ENCODE assay signal across 20 cellular contexts in the genomic region with DNA sequence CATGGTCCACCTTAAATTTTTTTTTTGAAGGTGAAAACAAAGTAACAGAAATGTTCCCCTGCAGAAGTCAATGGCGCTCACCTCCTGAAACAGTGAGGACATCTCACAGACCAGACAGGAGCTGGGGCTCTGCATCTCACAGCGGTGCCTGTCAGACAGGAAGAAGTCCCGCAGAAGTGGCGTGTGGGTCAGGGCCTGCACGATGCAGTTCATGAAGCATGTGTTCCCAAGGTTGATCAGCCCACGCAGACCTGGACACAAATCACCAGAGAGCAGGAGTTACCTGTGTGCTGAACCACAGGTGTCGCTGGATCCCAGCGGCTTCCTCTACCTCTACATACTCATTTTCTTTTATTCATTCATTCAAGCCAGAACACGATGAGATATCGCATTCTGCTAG. TPM values are rescaled to one million over a fixed set of nuclear protein-coding genes. Genes with fewer than 3 reads are reported as not detected.
DNase-seq lines count a peak whose midpoint lies in the region; ATAC-seq, FAIRE-seq and TF ChIP-seq lines count a peak whose summit lies in the region.
"Had no signal": no experiment of that assay in that cellular context is flagged by ENCODE, and none has a peak within 500 bp of the region (broad histone marks: within the 10 kb centered on the region; RNA-seq: fewer than 3 reads in every experiment).

No MANE protein-coding gene starts in this region.

- H3K4me1 ChIP-seq in heart left ventricle (peaks cover 0 to 50% (median 19%) of the 10 kb centered on the region in 12 donors), astrocyte (ENCODE audit: insufficient read depth, low read length) (peaks cover 3% of the 10 kb centered on the region), trophoblast cell (ENCODE audit: control insufficient read depth in 1 of 2, insufficient read depth in 2 of 2, low read length in 2 of 2) (no peaks in the 10 kb centered on the region)
- H3K4me1 ChIP-seq: BE2C, HAP-1 had no signal

- H3K27ac ChIP-seq in heart left ventricle (no peak overlapping the region), astrocyte (ENCODE audit: low read depth, low read length) (no peak overlapping the region), trophoblast cell (ENCODE audit: low read depth, low read length) (no peak overlapping the region)

- DNase-seq in cardiac septum (ENCODE audit: low spot score) (peak; percentile 19), heart left ventricle (no peak), astrocyte (ENCODE audit: low read depth) (no peak), trophoblast cell (no peak), kidney tubule cell (ENCODE audit: low spot score) (no peak)
- DNase-seq in stimulated activated naive CD4-positive, alpha-beta T cell (lab: John Stamatoyannopoulos, UW) = no peak
- DNase-seq: ACHN; BE2C; C1 segment of cervical spinal cord; CD4-positive, alpha-beta T cell; DMS153; DMS79; GDM1; IMR-90 had no signal

- H3K4me1 Mint-ChIP-seq in astrocyte (ENCODE audit: low read depth, unreplicated experiment) = peaks cover 2% of the 10 kb centered on the region

- H2AFZ ChIP-seq in astrocyte (ENCODE audit: low read depth, low read length) (no peak overlapping the region), trophoblast cell (ENCODE audit: insufficient read depth, low read length, poor library complexity) (no peak overlapping the region)

- TF ChIP-seq CTCF in heart left ventricle (IDR thresholded peaks at IDR 0.05) = no peak
- no peak for TF ChIP-seq CTCF in astrocyte (IDR thresholded peaks at IDR 0.05; ENCODE audit: insufficient read depth, low read depth, low read length)

- peaks cover 99% of the 10 kb centered on the region for H4K20me1 ChIP-seq in astrocyte (ENCODE audit: insufficient read depth, low read length)

- no peak overlapping the region for H2AK5ac ChIP-seq in trophoblast cell (ENCODE audit: low read length)

- H4K91ac ChIP-seq in trophoblast cell (ENCODE audit: low read depth, low read length) = no peak overlapping the region

- no peak for ATAC-seq in heart left ventricle
- no peak for ATAC-seq in GM18498 (IDR thresholded peaks at IDR 0.05; ENCODE audit: unreplicated experiment)
- ATAC-seq: K562 had no signal

- peak overlapping the region; percentile 78 for H3K4ac ChIP-seq in trophoblast cell (ENCODE audit: low read depth, low read length)

- H3K79me1 ChIP-seq in trophoblast cell (ENCODE audit: low read length) = no peaks in the 10 kb centered on the region

- H3K23ac ChIP-seq in trophoblast cell (ENCODE audit: low read length) = no peak overlapping the region

- TF ChIP-seq POLR2A in heart left ventricle (IDR thresholded peaks at IDR 0.05) = no peak

- H3K4me2 ChIP-seq in astrocyte (ENCODE audit: low read length) (no peak overlapping the region), trophoblast cell (ENCODE audit: low read length) (no peak overlapping the region)

- no peaks in the 10 kb centered on the region for H3K27me3 ChIP-seq in heart left ventricle
- no peaks in the 10 kb centered on the region for H3K27me3 ChIP-seq in astrocyte (ENCODE audit: insufficient read depth, low read length)
- no peaks in the 10 kb centered on the region for H3K27me3 ChIP-seq in trophoblast cell (ENCODE audit: insufficient read depth, low read length)
- H3K27me3 ChIP-seq: BE2C had no signal

- H3K9me3 ChIP-seq in heart left ventricle = no peaks in the 10 kb centered on the region
- H3K9me3 ChIP-seq in astrocyte (ENCODE audit: insufficient read depth, low read depth, low read length) = no peaks in the 10 kb centered on the region
- peaks cover 5% of the 10 kb centered on the region for H3K9me3 ChIP-seq in trophoblast cell (ENCODE audit: insufficient read depth, low read depth, low read length)
- H3K9me3 ChIP-seq: BE2C, HAP-1 had no signal

- H4K8ac ChIP-seq in trophoblast cell (ENCODE audit: low read depth, low read length) = no peak overlapping the region

- no peaks in the 10 kb centered on the region for H3K27me3 Mint-ChIP-seq in astrocyte (ENCODE audit: low read depth, unreplicated experiment)
- H3K27me3 Mint-ChIP-seq: CD4-positive, alpha-beta T cell had no signal

- H2BK5ac ChIP-seq in trophoblast cell (ENCODE audit: low read depth, low read length, poor library complexity) = no peak overlapping the region

- H3K4me3 ChIP-seq in heart left ventricle = no peak overlapping the region
- H3K4me3 ChIP-seq in astrocyte (ENCODE audit: insufficient read depth, low read depth, low read length) = no peak overlapping the region
- no peak overlapping the region for H3K4me3 ChIP-seq in trophoblast cell (ENCODE audit: low read depth, low read length)
- H3K4me3 ChIP-seq: HAP-1, K562 had no signal

- H3K27ac Mint-ChIP-seq in astrocyte (ENCODE audit: unreplicated experiment) = peak overlapping the region; percentile 7
- H3K27ac Mint-ChIP-seq: CD4-positive, alpha-beta T cell had no signal

- H3K9me3 Mint-ChIP-seq in astrocyte (ENCODE audit: unreplicated experiment) = no peaks in the 10 kb centered on the region
- H3K9me3 Mint-ChIP-seq: CD4-positive, alpha-beta T cell had no signal

- no peak overlapping the region for H4K12ac ChIP-seq in trophoblast cell (ENCODE audit: low read depth, low read length)

- H3K79me2 ChIP-seq in astrocyte (ENCODE audit: insufficient read depth, low read length) (peaks cover 98% of the 10 kb centered on the region), trophoblast cell (ENCODE audit: control insufficient read depth, insufficient read depth, low read length, poor library complexity) (peaks cover 6% of the 10 kb centered on the region)

- H3K14ac ChIP-seq in trophoblast cell (ENCODE audit: low read length) = no peak overlapping the region

- H2BK120ac ChIP-seq in trophoblast cell (ENCODE audit: insufficient read depth, low read length, poor library complexity) = no peak overlapping the region

- H3K4me3 Mint-ChIP-seq in astrocyte (ENCODE audit: unreplicated experiment) = no peak overlapping the region
- H3K4me3 Mint-ChIP-seq: CD4-positive, alpha-beta T cell had no signal

- intact Hi-C loops in cardiac septum (cut with DNase I) = no loop called here
- intact Hi-C loops in heart left ventricle (cut with DNase I) = no loop called here

- WGBS in heart left ventricle, 4 donors = 78 to 88% (median 85%) methylated on average over 10 of the region's 10 CpGs
- no CpG with 5 or more reads among the region's 10 CpGs for WGBS in trophoblast cell (ENCODE audit: extremely low coverage, insufficient coverage, insufficient read length)

- no peak overlapping the region for H3K18ac ChIP-seq in trophoblast cell (ENCODE audit: low read length)

- H2BK12ac ChIP-seq in trophoblast cell (ENCODE audit: low read length) = no peak overlapping the region

- H3K9ac ChIP-seq in astrocyte (ENCODE audit: low read length) (no peak overlapping the region), trophoblast cell (ENCODE audit: low read length) (no peak overlapping the region)

- FAIRE-seq in astrocyte (lab: Jason Lieb, UNC) = no peak
- FAIRE-seq: A204.1, H1, HTR-8/SVneo, K562 had no signal

- peaks cover 4 to 100% (median 93%) of the 10 kb centered on the region in 9 donors for H3K36me3 ChIP-seq in heart left ventricle
- peaks cover 78% of the 10 kb centered on the region for H3K36me3 ChIP-seq in astrocyte (ENCODE audit: insufficient read depth, low read length)
- H3K36me3 ChIP-seq in trophoblast cell (ENCODE audit: control insufficient read depth in 1 of 2, insufficient read depth in 2 of 2, low read length in 2 of 2) = peaks cover 66 to 84% of the 10 kb centered on the region in 2 experiments

- peaks cover 29% of the 10 kb centered on the region for H3K36me3 Mint-ChIP-seq in astrocyte (ENCODE audit: low read depth, unreplicated experiment)

RNA-seq across cellular contexts. Expression of a gene that starts 24.9 kb away (rescaled TPM):
- total RNA-seq in cardiac septum (200 TPM), heart left ventricle (100 to 1,000 TPM; 120 to 207 (median 193) TPM), astrocyte (243 and 266 TPM in 2 replicates)
- polyA plus RNA-seq in heart left ventricle = 10 to 100 TPM; 33.7 to 95.1 TPM
- 114 and 115 TPM in 2 replicates for polyA plus RNA-seq in trophoblast cell (2013)
